In genomic region chr14:68791078-68791983, GRCh38 we compare ENCODE assay signal across 8 cellular contexts. TPM values are rescaled to one million over a fixed set of nuclear protein-coding genes. Genes with fewer than 3 reads are reported as not detected.
A peak's percentile ranks its signal among the peaks of the same experiment; 100 is the strongest.
DNase-seq lines count a peak whose midpoint lies in the region; FAIRE-seq lines count a peak whose summit lies in the region.

No MANE protein-coding gene starts in this region.

- 0 to 1% (median 1%) methylated on average over 17 of the region's 17 CpGs for WGBS in small intestine, 3 donors

- no peaks in the 10 kb centered on the region for H3K27me3 Mint-ChIP-seq in activated naive CD4-positive, alpha-beta T cell treated with anti-CD3 and anti-CD28 coated beads, Interleukin-2, amount 50 U/mL, for 24 hours

- peaks cover 30% of the 10 kb centered on the region for H3K36me3 Mint-ChIP-seq in activated naive CD4-positive, alpha-beta T cell treated with anti-CD3 and anti-CD28 coated beads, Interleukin-2, amount 50 U/mL, for 24 hours

- H3K27me3 ChIP-seq in HAP-1 (ENCODE audit: low read depth) = no peaks in the 10 kb centered on the region
- no peaks in the 10 kb centered on the region for H3K27me3 ChIP-seq in small intestine (ENCODE audit: control insufficient read depth in 2 of 2, insufficient read depth in 2 of 2, low read length in 2 of 2)

- peaks cover 20% of the 10 kb centered on the region for H3K4me1 ChIP-seq in HAP-1
- H3K4me1 ChIP-seq in small intestine (ENCODE audit: control insufficient read depth in 2 of 2, insufficient read depth in 1 of 2, low read depth in 1 of 2, low read length in 1 of 2) = peaks cover 5% of the 10 kb centered on the region in 2 donors

- H3K4me3 ChIP-seq in HAP-1 (peak overlapping the region; percentile 77), iPS-11a (ENCODE audit: low read depth, low read length) (peak overlapping the region; percentile 98), small intestine (ENCODE audit: low read depth in 1 of 2, low read length in 2 of 2) (peak overlapping the region; percentile 66 to 87)

- H3K4me3 Mint-ChIP-seq in activated naive CD4-positive, alpha-beta T cell treated with anti-CD3 and anti-CD28 coated beads, Interleukin-2, amount 50 U/mL, for 24 hours = peak overlapping the region; percentile 97

- no peaks in the 10 kb centered on the region for H3K9me3 Mint-ChIP-seq in activated naive CD4-positive, alpha-beta T cell treated with anti-CD3 and anti-CD28 coated beads, Interleukin-2, amount 50 U/mL, for 24 hours

- DNase-seq in ACHN = peak; percentile 37
- DNase-seq in HAP-1 (ENCODE audit: low spot score in 2 of 2) = peak in 1 of 2 experiments; percentile 19
- peak; percentile 36 for DNase-seq in small intestine
- no peak for DNase-seq in NCI-H526 (lab: John Stamatoyannopoulos, UW)
- no peak for DNase-seq in COLO829 (ENCODE audit: low spot score)
- no peak for DNase-seq in medulla oblongata (ENCODE audit: extremely low spot score)

- H3K27ac Mint-ChIP-seq in activated naive CD4-positive, alpha-beta T cell treated with anti-CD3 and anti-CD28 coated beads, Interleukin-2, amount 50 U/mL, for 24 hours = peak overlapping the region; percentile 99

- FAIRE-seq in small intestine (lab: Jason Lieb, UNC) = no peak

- H3K27ac ChIP-seq in small intestine (ENCODE audit: low read depth in 1 of 2, low read length in 1 of 2) = peak overlapping the region; percentile 92 to 99

- in situ Hi-C loops in ACHN (cut with HindIII; ENCODE audit: low pct_ligation_motif_present, low pct_unique_long_range_greater_than_20kb, low sequenced_read_pairs) = no loop called here
- in situ Hi-C loops in HAP-1 (cut with MboI; ENCODE audit: low sequenced_read_pairs) = no loop called here

- peaks cover 20% of the 10 kb centered on the region for H3K36me3 ChIP-seq in HAP-1 (replicated peaks)
- H3K36me3 ChIP-seq in small intestine (ENCODE audit: control insufficient read depth in 2 of 2, insufficient read depth in 2 of 2, low read length in 2 of 2) = peaks cover 17 to 19% of the 10 kb centered on the region in 2 donors

- peaks cover 42% of the 10 kb centered on the region for H3K4me1 Mint-ChIP-seq in activated naive CD4-positive, alpha-beta T cell treated with anti-CD3 and anti-CD28 coated beads, Interleukin-2, amount 50 U/mL, for 24 hours

- H3K9me3 ChIP-seq in HAP-1 (no peaks in the 10 kb centered on the region), small intestine (ENCODE audit: control insufficient read depth, low read depth) (no peaks in the 10 kb centered on the region)

RNA-seq across cellular contexts. Expression of gene ZFP36L1, which starts 1.5 kb away (rescaled TPM):
- 10 to 100 TPM; 27.6 to 70.7 (median 33.1) TPM for polyA plus RNA-seq in small intestine

Comparison
In these comparisons a context has a peak if more than half of its experiments do, and no peak if none do; other contexts are left out.
1. DNase-seq: peak in ACHN (single experiment) and small intestine (single experiment); none in NCI-H526 (0 of 2), COLO829 (single experiment) and medulla oblongata (single experiment).
2. Peak in every context shown above with its lines, with median percentiles within 50 percentile points of each other: H3K4me3 ChIP-seq.